Comparison of ENCODE assay signal across 13 cellular contexts in the genomic region with DNA sequence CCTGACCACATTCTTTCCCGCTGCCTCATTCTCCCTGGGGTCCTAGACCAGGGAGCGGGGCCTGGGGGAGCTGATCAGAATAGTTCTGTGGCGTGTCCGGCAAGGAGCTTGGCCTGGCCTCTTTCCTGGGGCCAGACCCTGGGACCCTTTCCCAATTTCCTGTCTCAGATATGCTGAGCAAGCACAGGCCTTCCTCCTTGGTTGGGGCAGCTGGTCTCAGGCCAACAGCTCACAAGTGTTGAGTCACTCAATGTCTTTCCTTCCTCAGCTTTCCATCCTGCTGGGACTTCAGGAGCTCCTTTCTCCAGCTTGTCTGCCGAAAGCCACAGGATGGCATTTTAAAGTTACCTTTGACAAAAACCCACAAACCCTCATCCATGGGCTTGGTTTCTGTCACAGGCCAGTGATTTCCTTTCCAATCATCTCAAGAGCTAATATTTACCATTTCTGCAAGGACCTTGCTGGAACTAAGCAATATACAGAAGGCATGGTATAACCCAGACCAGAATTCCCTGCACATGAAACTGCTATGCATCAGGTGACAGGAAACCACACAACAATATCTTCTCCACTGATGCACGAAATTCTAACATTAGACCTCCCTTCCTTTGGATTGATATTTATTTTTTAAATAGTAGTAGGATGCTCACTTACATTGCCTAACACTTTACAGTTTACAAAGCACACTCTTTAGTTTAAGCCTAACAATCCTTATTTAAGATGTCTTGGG. TPM values are rescaled to one million over a fixed set of nuclear protein-coding genes. Genes with fewer than 3 reads are reported as not detected.
DNase-seq lines count a peak whose midpoint lies in the region; ATAC-seq and TF ChIP-seq lines count a peak whose summit lies in the region.
"Had no signal": no experiment of that assay in that cellular context is flagged by ENCODE, and none has a peak within 500 bp of the region (broad histone marks: within the 10 kb centered on the region; RNA-seq: fewer than 3 reads in every experiment).

No MANE protein-coding gene starts in this region.

- TF ChIP-seq CTCF in choroid plexus epithelial cell (conservative IDR thresholded peaks at IDR 0.05; ENCODE audit: low read depth, low read length) = no peak
- TF ChIP-seq CTCF in lung (IDR thresholded peaks at IDR 0.05; ENCODE audit: control extremely low read depth, extremely low read depth) = no peak

- H3K36me3 ChIP-seq in lung (ENCODE audit: control insufficient read depth in 2 of 2, insufficient read depth in 2 of 2, low read length in 2 of 2) = no peaks in the 10 kb centered on the region
- H3K36me3 ChIP-seq: tibial nerve had no signal

- peaks cover 8% of the 10 kb centered on the region for H3K9me3 Mint-ChIP-seq in activated naive CD8-positive, alpha-beta T cell treated with anti-CD3 and anti-CD28 coated beads, Interleukin-2, amount 50 U/mL, for 24 hours
- peaks cover 7% of the 10 kb centered on the region for H3K9me3 Mint-ChIP-seq in activated naive CD8-positive, alpha-beta T cell treated with anti-CD3 and anti-CD28 coated beads for 36 hours

- H3K4me3 Mint-ChIP-seq in activated naive CD8-positive, alpha-beta T cell treated with anti-CD3 and anti-CD28 coated beads, Interleukin-2, amount 50 U/mL, for 24 hours = no peak overlapping the region
- H3K4me3 Mint-ChIP-seq in activated naive CD8-positive, alpha-beta T cell treated with anti-CD3 and anti-CD28 coated beads for 36 hours = no peak overlapping the region

- H3K27me3 ChIP-seq in lung (ENCODE audit: control insufficient read depth, insufficient read depth) = no peaks in the 10 kb centered on the region
- H3K27me3 ChIP-seq: tibial nerve had no signal

- peaks cover 2% of the 10 kb centered on the region for H3K27me3 Mint-ChIP-seq in activated naive CD8-positive, alpha-beta T cell treated with anti-CD3 and anti-CD28 coated beads, Interleukin-2, amount 50 U/mL, for 24 hours
- no peaks in the 10 kb centered on the region for H3K27me3 Mint-ChIP-seq in activated naive CD8-positive, alpha-beta T cell treated with anti-CD3 and anti-CD28 coated beads for 36 hours

- H3K27ac ChIP-seq in lung (ENCODE audit: low read depth in 1 of 2, low read length in 1 of 2) = no peak overlapping the region

- no peak for ATAC-seq in activated naive CD8-positive, alpha-beta T cell treated with anti-CD3 and anti-CD28 coated beads, Interleukin-2, amount 50 U/mL, for 24 hours
- no peak for ATAC-seq in lung (ENCODE audit: insufficient read depth, low FRiP score)
- ATAC-seq in HG03097 (IDR thresholded peaks at IDR 0.05; ENCODE audit: low FRiP score, unreplicated experiment) = no peak

- no peak for DNase-seq in activated naive CD8-positive, alpha-beta T cell treated with anti-CD3 and anti-CD28 coated beads, Interleukin-2, amount 50 U/mL, for 24 hours
- no peak for DNase-seq in activated naive CD8-positive, alpha-beta T cell treated with anti-CD3 and anti-CD28 coated beads for 36 hours
- DNase-seq in choroid plexus epithelial cell (ENCODE audit: low read depth) (peak; percentile 77), lung (ENCODE audit: low spot score) (peak; percentile 38), SW480 (ENCODE audit: low spot score) (no peak)
- no peak for DNase-seq in stimulated activated naive CD4-positive, alpha-beta T cell treated with Interleukin-2 at 50 U/mL for 16 hours (lab: John Stamatoyannopoulos, UW)
- DNase-seq in stimulated activated CD4-positive, alpha-beta T cell treated with anti-CD3 and anti-CD28 coated beads, Interleukin-12 subunit alpha, Interleukin-12 subunit beta, amount 100 ng/mL, for 4 hours = no peak
- DNase-seq: activated naive CD4-positive, alpha-beta T cell; foreskin melanocyte; NCI-H526; stimulated activated CD4-positive, alpha-beta T cell treated with anti-CD3 and anti-CD28 coated beads, Interleukin-4, amount 100 ng/mL, for 4 hours had no signal

- peaks cover 3 to 6% of the 10 kb centered on the region in 2 donors for H3K4me1 ChIP-seq in lung (ENCODE audit: control insufficient read depth in 2 of 2, insufficient read depth in 2 of 2, low read length in 2 of 2)

- peaks cover 4% of the 10 kb centered on the region for H3K36me3 Mint-ChIP-seq in activated naive CD8-positive, alpha-beta T cell treated with anti-CD3 and anti-CD28 coated beads, Interleukin-2, amount 50 U/mL, for 24 hours (ENCODE audit: low read depth)
- peaks cover 3% of the 10 kb centered on the region for H3K36me3 Mint-ChIP-seq in activated naive CD8-positive, alpha-beta T cell treated with anti-CD3 and anti-CD28 coated beads for 36 hours

- 35 to 55% methylated on average over 6 of the region's 6 CpGs for whole genome bisulfite sequencing in lung, 2 donors

- H3K9me3 ChIP-seq in lung (ENCODE audit: control insufficient read depth in 2 of 2, insufficient read depth in 1 of 2, low read length in 1 of 2) = peaks cover 0 to 5% of the 10 kb centered on the region in 2 donors
- H3K9me3 ChIP-seq: tibial nerve had no signal

- H3K27ac Mint-ChIP-seq in activated naive CD8-positive, alpha-beta T cell treated with anti-CD3 and anti-CD28 coated beads, Interleukin-2, amount 50 U/mL, for 24 hours = peak overlapping the region; percentile 67
- H3K27ac Mint-ChIP-seq in activated naive CD8-positive, alpha-beta T cell treated with anti-CD3 and anti-CD28 coated beads for 36 hours = no peak overlapping the region

- H3K4me3 ChIP-seq in choroid plexus epithelial cell (ENCODE audit: low read depth, low read length) (no peak overlapping the region), lung (no peak overlapping the region)
- H3K4me3 ChIP-seq: tibial nerve had no signal

- H3K4me1 Mint-ChIP-seq in activated naive CD8-positive, alpha-beta T cell treated with anti-CD3 and anti-CD28 coated beads, Interleukin-2, amount 50 U/mL, for 24 hours = peaks cover 39% of the 10 kb centered on the region
- peaks cover 7% of the 10 kb centered on the region for H3K4me1 Mint-ChIP-seq in activated naive CD8-positive, alpha-beta T cell treated with anti-CD3 and anti-CD28 coated beads for 36 hours

RNA-seq across cellular contexts. Expression of gene TIMP4, which starts 19.5 kb away (rescaled TPM):
- not detected for total RNA-seq in activated naive CD8-positive, alpha-beta T cell treated with anti-CD3 and anti-CD28 coated beads for 36 hours
- total RNA-seq in lung = 10 to 100 TPM in 1 of 2 donors, under 1 TPM in 1; 0.48 to 17.2 TPM
- polyA plus RNA-seq in lung = 10 to 100 TPM in 1 of 2 donors, 1 to 10 TPM in 1; 1.4 to 22.2 TPM

Comparison
In these comparisons a context has a peak if more than half of its experiments do, and no peak if none do; other contexts are left out.
1. DNase-seq: peak in choroid plexus epithelial cell (single experiment) and lung (single experiment); none in activated naive CD8-positive, alpha-beta T cell treated with anti-CD3 and anti-CD28 coated beads, Interleukin-2, amount 50 U/mL, for 24 hours (single experiment), activated naive CD8-positive, alpha-beta T cell treated with anti-CD3 and anti-CD28 coated beads for 36 hours (single experiment), SW480 (single experiment), stimulated activated naive CD4-positive, alpha-beta T cell treated with Interleukin-2 at 50 U/mL for 16 hours (single experiment) and stimulated activated CD4-positive, alpha-beta T cell treated with anti-CD3 and anti-CD28 coated beads, Interleukin-12 subunit alpha, Interleukin-12 subunit beta, amount 100 ng/mL, for 4 hours (single experiment).